36 cellular contexts compared by ENCODE assay signal in the genomic region with DNA sequence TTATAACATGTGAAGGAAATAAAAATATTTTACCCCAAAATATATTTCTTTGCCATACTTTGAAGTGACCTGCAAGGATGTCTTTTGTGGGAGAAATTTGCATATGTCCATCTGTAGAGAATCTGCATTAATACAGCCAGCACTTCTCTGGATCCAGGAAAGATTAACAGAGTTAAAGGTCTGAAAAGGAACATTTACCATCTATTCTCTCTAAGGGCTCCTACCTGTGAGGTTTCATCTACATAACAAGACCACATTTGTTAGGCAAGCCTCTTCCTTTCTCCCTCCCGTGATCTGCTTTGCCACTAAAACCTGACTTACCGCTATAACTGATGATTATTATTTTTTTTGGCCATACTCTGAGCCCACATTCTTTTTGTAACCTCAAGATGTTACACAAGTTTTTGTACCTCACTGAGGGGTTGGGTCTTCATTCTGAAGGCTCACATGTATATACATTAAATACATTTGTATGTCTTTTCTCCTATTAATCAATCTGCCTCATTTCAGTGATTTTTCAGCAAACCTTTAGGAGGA.
DNase-seq lines count a peak whose midpoint lies in the region; ATAC-seq and TF ChIP-seq lines count a peak whose summit lies in the region.
"Had no signal": no experiment of that assay in that cellular context is flagged by ENCODE, and none has a peak within 500 bp of the region (broad histone marks: within the 10 kb centered on the region; RNA-seq: fewer than 3 reads in every experiment).

No MANE protein-coding gene starts in this region.

- no peak overlapping the region for H3K4me3 Mint-ChIP-seq in neural progenitor cell
- H3K4me3 Mint-ChIP-seq: activated CD4-positive, alpha-beta T cell treated with anti-CD3 and anti-CD28 coated beads for 36 hours; activated naive CD4-positive, alpha-beta T cell treated with anti-CD3 and anti-CD28 coated beads, Interleukin-2, amount 50 U/mL, for 24 hours; CD8-positive, alpha-beta memory T cell; naive B cell; stimulated activated naive CD8-positive, alpha-beta T cell treated with anti-CD3 and anti-CD28 coated beads, Interleukin-15, amount 100 ng/mL, for 72 hours had no signal

- H3K79me2 ChIP-seq in mammary epithelial cell (ENCODE audit: insufficient read depth, low read length) (no peaks in the 10 kb centered on the region), neural progenitor cell (ENCODE audit: low read depth) (peaks cover 7% of the 10 kb centered on the region)

- H2AFZ ChIP-seq in mammary epithelial cell (ENCODE audit: low read depth, low read length) (no peak overlapping the region), neural progenitor cell (replicated peaks) (peak overlapping the region; percentile 37)

- WGBS in mammary epithelial cell (ENCODE audit: low coverage, missing lambda C conversion rate): 0% methylated on average over 2 of the region's 2 CpGs

- peaks cover 17% of the 10 kb centered on the region for H3K9me3 Mint-ChIP-seq in neural progenitor cell
- H3K9me3 Mint-ChIP-seq: activated naive CD4-positive, alpha-beta T cell treated with anti-CD3 and anti-CD28 coated beads, Interleukin-2, amount 50 U/mL, for 24 hours; CD8-positive, alpha-beta memory T cell; naive B cell; stimulated activated naive CD8-positive, alpha-beta T cell treated with anti-CD3 and anti-CD28 coated beads, Interleukin-15, amount 100 ng/mL, for 72 hours had no signal

- H3K4me1 ChIP-seq in HUES6 (ENCODE audit: control insufficient read depth, insufficient read depth, low read length): peaks cover 47% of the 10 kb centered on the region
- H3K4me1 ChIP-seq in mammary epithelial cell (ENCODE audit: insufficient read depth, low read length): no peaks in the 10 kb centered on the region
- peaks cover 54% of the 10 kb centered on the region for H3K4me1 ChIP-seq in neural progenitor cell
- H3K4me1 ChIP-seq: colonic mucosa, foreskin keratinocyte, prostate gland, SJSA1, uterus had no signal

- ATAC-seq in HG02759 (IDR thresholded peaks at IDR 0.05; ENCODE audit: unreplicated experiment): no peak
- ATAC-seq: activated CD4-positive, alpha-beta T cell treated with anti-CD3 and anti-CD28 coated beads for 36 hours; foreskin keratinocyte; heart right ventricle; HepG2; right lobe of liver; stimulated activated naive CD8-positive, alpha-beta T cell treated with anti-CD3 and anti-CD28 coated beads, Interleukin-15, amount 100 ng/mL, for 72 hours had no signal

- H3K36me3 ChIP-seq in HUES6 (ENCODE audit: control insufficient read depth, insufficient read depth, low read length) (peaks cover 3% of the 10 kb centered on the region; the same call in 1 of the 2 replicates), mammary epithelial cell (ENCODE audit: insufficient read depth, low read length) (no peaks in the 10 kb centered on the region), neural progenitor cell (no peaks in the 10 kb centered on the region)
- H3K36me3 ChIP-seq: colonic mucosa, heart right ventricle, prostate gland, right lobe of liver, SJSA1, uterus had no signal

- no peaks in the 10 kb centered on the region for H4K20me1 ChIP-seq in mammary epithelial cell (ENCODE audit: insufficient read depth, low read length)
- no peaks in the 10 kb centered on the region for H4K20me1 ChIP-seq in neural progenitor cell (ENCODE audit: low read depth)

- H3K9ac ChIP-seq in HUES6 (ENCODE audit: low read length) (peak overlapping the region; percentile 63), mammary epithelial cell (ENCODE audit: insufficient read depth, low read length) (no peak overlapping the region), neural progenitor cell (no peak overlapping the region)

- BruUV-seq in mammary epithelial cell (replicated peaks; lab: Mats Ljungman, UMichigan): no TSS peak

- CTCF ChIA-PET in mammary epithelial cell (lab: Charles Lee; ENCODE audit: low non-redundant PET): no interaction called here

- H3K27ac Mint-ChIP-seq in neural progenitor cell: peak overlapping the region; percentile 4
- H3K27ac Mint-ChIP-seq: activated CD4-positive, alpha-beta T cell treated with anti-CD3 and anti-CD28 coated beads for 36 hours; activated naive CD4-positive, alpha-beta T cell treated with anti-CD3 and anti-CD28 coated beads, Interleukin-2, amount 50 U/mL, for 24 hours; CD8-positive, alpha-beta memory T cell; naive B cell; stimulated activated naive CD8-positive, alpha-beta T cell treated with anti-CD3 and anti-CD28 coated beads, Interleukin-15, amount 100 ng/mL, for 72 hours had no signal

- H3K9me3 ChIP-seq in HUES6 (ENCODE audit: control insufficient read depth, insufficient read depth, low read depth, low read length): peaks cover 15% of the 10 kb centered on the region
- H3K9me3 ChIP-seq in mammary epithelial cell (replicated peaks; ENCODE audit: insufficient read depth, low read length): no peaks in the 10 kb centered on the region
- H3K9me3 ChIP-seq in neural progenitor cell (ENCODE audit: low read depth): no peaks in the 10 kb centered on the region
- H3K9me3 ChIP-seq: colonic mucosa, prostate gland, right lobe of liver, SJSA1, uterus had no signal

- H3K27me3 ChIP-seq in HUES6 (ENCODE audit: control insufficient read depth, insufficient read depth, low read length) (no peaks in the 10 kb centered on the region), mammary epithelial cell (ENCODE audit: insufficient read depth, low read length) (no peaks in the 10 kb centered on the region), neural progenitor cell (no peaks in the 10 kb centered on the region)
- H3K27me3 ChIP-seq: colonic mucosa, foreskin keratinocyte, heart right ventricle, right lobe of liver, SJSA1, uterus had no signal

- H3K36me3 Mint-ChIP-seq in neural progenitor cell: peaks cover 8% of the 10 kb centered on the region
- H3K36me3 Mint-ChIP-seq: activated naive CD4-positive, alpha-beta T cell treated with anti-CD3 and anti-CD28 coated beads, Interleukin-2, amount 50 U/mL, for 24 hours; CD8-positive, alpha-beta memory T cell; naive B cell had no signal

- H3K4me2 ChIP-seq in mammary epithelial cell (ENCODE audit: insufficient read depth, low read depth, low read length) (no peak overlapping the region), neural progenitor cell (peak overlapping the region; percentile 14)

- H3K27ac ChIP-seq in HUES6 (ENCODE audit: low read depth, low read length) (peak overlapping the region; percentile 92), mammary epithelial cell (ENCODE audit: insufficient read depth, low read depth, low read length) (no peak overlapping the region), neural progenitor cell (peak overlapping the region; percentile 92)
- H3K27ac ChIP-seq: colonic mucosa, foreskin keratinocyte, heart right ventricle, HL-60, prostate gland, right lobe of liver, SJSA1, uterus had no signal

- peak; percentile 35 for DNase-seq in mammary epithelial cell
- DNase-seq in iPS DF 19.7 (ENCODE audit: low read depth, low spot score): peak; percentile 85
- no peak for DNase-seq in neural progenitor cell (ENCODE audit: low spot score)
- DNase-seq in epidermal melanocyte (ENCODE audit: insufficient read length, low spot score): no peak
- no peak for DNase-seq in NCI-H187 (lab: John Stamatoyannopoulos, UW)
- DNase-seq: ACHN; activated CD4-positive, alpha-beta T cell treated with anti-CD3 and anti-CD28 coated beads for 36 hours; activated CD8-positive, alpha-beta memory T cell treated with anti-CD3 and anti-CD28 coated beads for 24 hours; activated T-cell treated with anti-CD3 and anti-CD28 coated beads for 4 hours; amniotic stem cell; CD8-positive, alpha-beta memory T cell; colonic mucosa; DMS 273 treated with DMSO at 0.1 percent for 48 hours; effector CD4-positive, alpha-beta T cell; foreskin keratinocyte; GOT3; heart right ventricle; midbrain; MV-4-11; naive B cell; NCI-H1436; NCI-H510A; nucleus accumbens; right lobe of liver; RPMI8226; stimulated activated CD8-positive, alpha-beta memory T cell treated with anti-CD3 and anti-CD28 coated beads, Interleukin-4, amount 100 ng/mL, for 48 hours; stimulated activated naive CD8-positive, alpha-beta T cell treated with anti-CD3 and anti-CD28 coated beads, Interleukin-15, amount 100 ng/mL, for 72 hours; T-helper 9 cell; uterus had no signal

- H3K27me3 Mint-ChIP-seq in neural progenitor cell (ENCODE audit: insufficient read depth, low read depth): no peaks in the 10 kb centered on the region

- dilution Hi-C loops in mammary epithelial cell (cut with HindIII; ENCODE audit: low sequenced_read_pairs): no loop called here

- intact Hi-C loops in mammary epithelial cell (cut with micrococcal nuclease): no loop called here

- H3F3A ChIP-seq in neural progenitor cell (ENCODE audit: low read depth): peaks cover 73% of the 10 kb centered on the region

- no peak for TF ChIP-seq CTCF in mammary epithelial cell (conservative IDR thresholded peaks at IDR 0.05 in 1 of 2, IDR thresholded peaks at IDR 0.05 in 1 of 2; ENCODE audit: extremely low read depth in 1 of 2, insufficient read depth in 1 of 2, low read depth in 1 of 2, low read length in 2 of 2)
- TF ChIP-seq CTCF in neural progenitor cell (IDR thresholded peaks at IDR 0.05): no peak

- H3K4me3 ChIP-seq in HUES6 (ENCODE audit: low read depth, low read length) (no peak overlapping the region), mammary epithelial cell (replicated peaks in 1 of 3; ENCODE audit: insufficient read depth in 1 of 3, low read depth in 2 of 3, low read length in 3 of 3) (no peak overlapping the region), neural progenitor cell (no peak overlapping the region)
- H3K4me3 ChIP-seq: colonic mucosa, heart right ventricle, prostate gland, right lobe of liver, SJSA1, uterus had no signal

- peaks cover 51% of the 10 kb centered on the region for H3K4me1 Mint-ChIP-seq in neural progenitor cell
- H3K4me1 Mint-ChIP-seq: activated CD4-positive, alpha-beta T cell treated with anti-CD3 and anti-CD28 coated beads for 36 hours; activated naive CD4-positive, alpha-beta T cell treated with anti-CD3 and anti-CD28 coated beads, Interleukin-2, amount 50 U/mL, for 24 hours; CD8-positive, alpha-beta memory T cell; stimulated activated naive CD8-positive, alpha-beta T cell treated with anti-CD3 and anti-CD28 coated beads, Interleukin-15, amount 100 ng/mL, for 72 hours had no signal

- in situ Hi-C loops in mammary epithelial cell (cut with MboI; ENCODE audit: low sequenced_read_pairs in 2 of 2): no loop called here

Comparison
In these comparisons a context has a peak if more than half of its experiments do, and no peak if none do; other contexts are left out.
1. DNase-seq: peak in mammary epithelial cell (single experiment) and iPS DF 19.7 (single experiment); none in neural progenitor cell (single experiment), epidermal melanocyte (single experiment) and NCI-H187 (0 of 2).